Comparison of ENCODE assay signal across 8 cellular contexts in genomic region chr4:107034982-107035710, GRCh38. TPM values are rescaled to one million over a fixed set of nuclear protein-coding genes. Genes with fewer than 3 reads are reported as not detected.
DNase-seq lines count a peak whose midpoint lies in the region; ATAC-seq, FAIRE-seq and TF ChIP-seq lines count a peak whose summit lies in the region.

No MANE protein-coding gene starts in this region.

- no peak overlapping the region for H3K9ac ChIP-seq in HepG2 (ENCODE audit: insufficient read depth, low read depth, low read length)

- no peaks in the 10 kb centered on the region for H3K9me3 Mint-ChIP-seq in memory B cell

- intact Hi-C loops in right lobe of liver (cut with DNase I) (no loop called here), HepG2 (cut with micrococcal nuclease; ENCODE audit: unreplicated experiment) (loop anchor here (5.0 kb wide), 1 partner anchor 763 kb away; no protein-coding TSS in a partner anchor), upper lobe of right lung (cut with DNase I) (no loop called here)

- no peaks in the 10 kb centered on the region for H3K36me3 Mint-ChIP-seq in memory B cell

- ATAC-seq in right lobe of liver (peak in 1 of 4 donors; percentile 19), HepG2 (no peak), memory B cell (ENCODE audit: low read depth) (no peak), upper lobe of right lung (peak; percentile 22)

- WGBS in right lobe of liver (ENCODE audit: insufficient coverage, low coverage, low lambda C conversion rate, missing lambda C conversion rate), result 0% methylated on average over 5 of the region's 35 CpGs
- 55% methylated on average over 16 of the region's 35 CpGs for WGBS in HepG2 (ENCODE audit: low lambda C conversion rate)

- POLR2A ChIA-PET in HepG2 (lab: Yijun Ruan, JAX), result no interaction called here

- CTCF ChIA-PET in HepG2 (lab: Yijun Ruan, JAX; ENCODE audit: low intra/inter-chr PET ratio, low total read pairs), result no interaction called here

- TF ChIP-seq CTCF in right lobe of liver (IDR thresholded peaks at IDR 0.05) (no peak), HepG2 (CRISPR knock-in tag; IDR thresholded peaks at IDR 0.05) (no peak), upper lobe of right lung (IDR thresholded peaks at IDR 0.05) (no peak)

- peak in 2 of 3 donors; percentile 22 to 56 for DNase-seq in right lobe of liver
- DNase-seq in HepG2 (ENCODE audit: low spot score), result no peak
- peak; percentile 18 for DNase-seq in cerebellum (ENCODE audit: low spot score)
- DNase-seq in memory B cell (ENCODE audit: low spot score in 2 of 2), result no peak
- no peak for DNase-seq in upper lobe of right lung
- no peak for DNase-seq in ureter (ENCODE audit: low spot score)
- DNase-seq in NK-92 (lab: John Stamatoyannopoulos, UW; ENCODE audit: unreplicated experiment), result no peak
- DNase-seq in activated effector memory CD4-positive, alpha-beta T cell treated with anti-CD3 and anti-CD28 coated beads, Interleukin-2, amount 50 U/mL, for 16 hours, result no peak

- no peak overlapping the region for H2AFZ ChIP-seq in HepG2 (ENCODE audit: low read length)

- in situ Hi-C loops in HepG2 (cut with HindIII; ENCODE audit: extremely low pct_ligation_motif_present, low pct_unique_long_range_greater_than_20kb), result no loop called here

- no peak for TF ChIP-seq POLR2A in right lobe of liver (IDR thresholded peaks at IDR 0.05)
- TF ChIP-seq POLR2A in HepG2 (IDR thresholded peaks at IDR 0.05; ENCODE audit: insufficient read depth in 1 of 2, low read depth in 2 of 2, low read length in 2 of 2), result no peak

- H3K9me3 ChIP-seq in right lobe of liver (no peaks in the 10 kb centered on the region), HepG2 (ENCODE audit: low read length) (no peaks in the 10 kb centered on the region), upper lobe of right lung (no peaks in the 10 kb centered on the region)

- peaks cover 0 to 9% (median under 1%) of the 10 kb centered on the region in 4 donors for H3K4me1 ChIP-seq in right lobe of liver
- peaks cover 10% of the 10 kb centered on the region; the same call in 1 of the 2 replicates for H3K4me1 ChIP-seq in HepG2 (ENCODE audit: insufficient read depth, low read length)
- peaks cover 18% of the 10 kb centered on the region for H3K4me1 ChIP-seq in upper lobe of right lung

- H3K4me3 Mint-ChIP-seq in memory B cell, result peak overlapping the region; percentile 29

- no peak overlapping the region for H3K4me2 ChIP-seq in HepG2 (ENCODE audit: low read depth, low read length)

- no TSS peak for BruUV-seq in HepG2 (replicated peaks; lab: Mats Ljungman, UMichigan)

- no peak for TF ChIP-seq EP300 in HepG2 (IDR thresholded peaks at IDR 0.05; ENCODE audit: low read depth in 2 of 2, low read length in 2 of 2)
- no peak for TF ChIP-seq EP300 in HepG2 (CRISPR knock-in tag; IDR thresholded peaks at IDR 0.05; ENCODE audit: borderline replicate concordance)

- H3K27ac Mint-ChIP-seq in memory B cell, result no peak overlapping the region

- H3K27me3 Mint-ChIP-seq in memory B cell, result peaks cover 13% of the 10 kb centered on the region

- H3K4me3 ChIP-seq in right lobe of liver, result no peak overlapping the region
- no peak overlapping the region for H3K4me3 ChIP-seq in HepG2 (replicated peaks in 1 of 3; ENCODE audit: insufficient read depth in 1 of 3, low read depth in 2 of 3, low read length in 3 of 3)
- peak overlapping the region; percentile 40 for H3K4me3 ChIP-seq in upper lobe of right lung

- no peaks in the 10 kb centered on the region for H3K36me3 ChIP-seq in right lobe of liver
- H3K36me3 ChIP-seq in HepG2 (replicated peaks in 1 of 2; ENCODE audit: control insufficient read depth in 1 of 2, insufficient read depth in 2 of 2, low read length in 2 of 2), result no peaks in the 10 kb centered on the region
- H3K36me3 ChIP-seq in upper lobe of right lung, result no peaks in the 10 kb centered on the region

- TF ChIP-seq RAD21 in HepG2 (CRISPR knock-in tag; IDR thresholded peaks at IDR 0.05), result no peak

- no peaks in the 10 kb centered on the region for H3K79me2 ChIP-seq in HepG2 (ENCODE audit: insufficient read depth, low read length)

- H3K27me3 ChIP-seq in right lobe of liver (peaks cover 0 to 22% of the 10 kb centered on the region in 2 donors), HepG2 (ENCODE audit: control insufficient read depth in 1 of 2, insufficient read depth in 2 of 2, low read length in 2 of 2) (no peaks in the 10 kb centered on the region; a peak in 1 of 5 replicates), upper lobe of right lung (peaks cover 68% of the 10 kb centered on the region)

- H4K20me1 ChIP-seq in HepG2 (ENCODE audit: insufficient read depth, low read length), result no peaks in the 10 kb centered on the region

- H3K27ac ChIP-seq in right lobe of liver (no peak overlapping the region), HepG2 (ENCODE audit: extremely low read length, insufficient read depth, low read length) (no peak overlapping the region), upper lobe of right lung (no peak overlapping the region)

- peaks cover 16% of the 10 kb centered on the region for H3K4me1 Mint-ChIP-seq in memory B cell

- no peak for FAIRE-seq in HepG2 (lab: Jason Lieb, UNC)

TF ChIP-seq in HepG2, 621 proteins besides CTCF, POLR2A, EP300 and RAD21:
- TF ChIP-seq IKZF5 (CRISPR knock-in tag; IDR thresholded peaks at IDR 0.05), result no peak
- no peak for TF ChIP-seq ZNF101 (CRISPR knock-in tag; IDR thresholded peaks at IDR 0.05; ENCODE audit: borderline replicate concordance, low read depth)
- TF ChIP-seq HNF4G (IDR thresholded peaks at IDR 0.05; ENCODE audit: borderline replicate concordance, low read depth, low read length), result no peak
- no peak for TF ChIP-seq HNF4G (CRISPR knock-in tag; IDR thresholded peaks at IDR 0.05; ENCODE audit: borderline replicate concordance, low read depth)
- TF ChIP-seq KLF16 (CRISPR knock-in tag; IDR thresholded peaks at IDR 0.05), result no peak
- no peak for TF ChIP-seq TAF1 (CRISPR knock-in tag; IDR thresholded peaks at IDR 0.05)
- TF ChIP-seq ZNF225 (CRISPR knock-in tag; IDR thresholded peaks at IDR 0.05), result no peak
- no peak for TF ChIP-seq ZNF343 (CRISPR knock-in tag; IDR thresholded peaks at IDR 0.05)
- TF ChIP-seq KMT2A (CRISPR knock-in tag; IDR thresholded peaks at IDR 0.05), result no peak
- no peak for TF ChIP-seq NFIB (CRISPR knock-in tag; IDR thresholded peaks at IDR 0.05; ENCODE audit: borderline replicate concordance)
- TF ChIP-seq ELF3 (CRISPR knock-in tag; IDR thresholded peaks at IDR 0.05), result no peak
- no peak for TF ChIP-seq CBX5 (CRISPR knock-in tag; IDR thresholded peaks at IDR 0.05; ENCODE audit: borderline replicate concordance)
- no peak for TF ChIP-seq SRSF4 (IDR thresholded peaks at IDR 0.05; ENCODE audit: low read depth, low read length, poor library complexity, severe bottlenecking)
- no peak for TF ChIP-seq ZNF563 (CRISPR knock-in tag; IDR thresholded peaks at IDR 0.05)
TF ChIP-seq in HepG2: peak in this region for 0.

RNA-seq across cellular contexts. Expression of gene DKK2, which starts 1.0 kb away (rescaled TPM):
- total RNA-seq in right lobe of liver, result under 1 TPM in 3 of 6 experiments, not detected in 3; 0.06 to 0.11 (median 0.07) TPM
- total RNA-seq in HepG2 (2016; rRNA removed; fragmentation: Illumina TruSeq; extraction: Trizol), result not detected in 2 replicates
- not detected in 2 replicates for total RNA-seq in HepG2 (2016; cell fraction: cytosol; rRNA removed; fragmentation: Illumina TruSeq; extraction: Trizol; ENCODE audit: low read depth)
- not detected in 2 replicates for total RNA-seq in HepG2 (2016; cell fraction: insoluble cytoplasmic fraction; rRNA removed; fragmentation: Illumina TruSeq; extraction: Trizol)
- total RNA-seq in HepG2 (2016; cell fraction: membrane; rRNA removed; fragmentation: Illumina TruSeq; extraction: Trizol), result not detected in 2 replicates
- 0.09 TPM in 1 of 2 replicates, not detected in the other for total RNA-seq in HepG2 (2016; cell fraction: nucleus; rRNA removed; fragmentation: Illumina TruSeq; extraction: Trizol)
- polyA plus RNA-seq in HepG2 (2011; rRNA removed), result not detected in 2 replicates
- polyA plus RNA-seq in HepG2 (2011; cell fraction: cytosol; rRNA removed), result not detected in 2 replicates
- not detected in 2 replicates for polyA plus RNA-seq in HepG2 (2011; cell fraction: nucleus; rRNA removed)
- polyA plus RNA-seq in HepG2 (2012), result not detected in 2 replicates
- not detected in 2 replicates for polyA plus RNA-seq in HepG2 (2016; cell fraction: cytosol; fragmentation: Illumina TruSeq; extraction: Trizol; ENCODE audit: low read depth)
- polyA plus RNA-seq in HepG2 (2016; cell fraction: insoluble cytoplasmic fraction; fragmentation: Illumina TruSeq; extraction: Trizol; ENCODE audit: low read depth), result not detected in 2 replicates
- polyA plus RNA-seq in HepG2 (2016; cell fraction: membrane; fragmentation: Illumina TruSeq; extraction: Trizol; ENCODE audit: low read depth), result not detected in 2 replicates
- polyA plus RNA-seq in HepG2 (2016; cell fraction: nucleus; fragmentation: Illumina TruSeq; extraction: Trizol; ENCODE audit: insufficient read depth, low read depth), result not detected in 2 replicates
- not detected in 2 replicates for polyA minus RNA-seq in HepG2 (2011; rRNA and poly(A)+ RNA removed; ENCODE audit: low replicate concordance)
- polyA minus RNA-seq in HepG2 (2011; cell fraction: cytosol; rRNA and poly(A)+ RNA removed), result not detected in 2 replicates
- 0.12 TPM in 1 of 2 replicates, not detected in the other for polyA minus RNA-seq in HepG2 (2011; cell fraction: nucleus; rRNA and poly(A)+ RNA removed)
- 3.9 TPM for total RNA-seq in cerebellum
- 15.1 TPM for total RNA-seq in upper lobe of right lung
- 4.4 TPM for total RNA-seq in ureter

Comparison
In these comparisons a context has a peak if more than half of its experiments do, and no peak if none do; other contexts are left out.
1. DNase-seq: peak in right lobe of liver (2 of 3) and cerebellum (single experiment); none in HepG2 (single experiment), memory B cell (0 of 2), upper lobe of right lung (single experiment), ureter (single experiment), NK-92 (single experiment) and activated effector memory CD4-positive, alpha-beta T cell treated with anti-CD3 and anti-CD28 coated beads, Interleukin-2, amount 50 U/mL, for 16 hours (single experiment).